ENCODE assay signal across 30 cellular contexts in the genomic region with DNA sequence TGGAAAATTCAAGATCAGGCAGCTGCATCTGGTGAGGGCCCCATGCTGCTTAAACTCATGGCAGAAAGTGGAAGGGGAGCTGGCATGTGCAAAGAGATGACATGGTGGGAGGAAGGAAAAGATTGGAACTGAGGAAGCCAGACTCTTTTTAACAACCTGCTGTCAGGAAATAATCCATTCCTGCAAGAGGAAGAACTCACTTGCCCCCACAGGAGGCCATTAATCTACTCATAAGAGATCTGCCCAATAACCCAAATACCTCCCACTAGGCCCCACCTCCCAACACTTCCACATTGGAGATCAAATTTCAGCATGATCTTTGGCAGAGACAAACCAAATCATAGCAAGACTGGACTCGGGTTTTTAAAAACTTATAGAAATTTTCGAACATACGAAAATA.
"Had no signal": no experiment of that assay in that cellular context is flagged by ENCODE, and none has a peak within 500 bp of the region (broad histone marks: within the 10 kb centered on the region; RNA-seq: fewer than 3 reads in every experiment).

No MANE protein-coding gene starts in this region.

- H3K36me3 ChIP-seq: ascending aorta, gastrocnemius medialis, pancreas, prostate gland, transverse colon had no signal

- H2AFZ ChIP-seq: hepatocyte had no signal

- H3K4me1 Mint-ChIP-seq: activated CD4-positive, alpha-beta T cell treated with anti-CD3 and anti-CD28 coated beads, Interleukin-2, amount 10 ng/mL, durations not matched to agents 24 days and 14 days; activated naive CD4-positive, alpha-beta T cell treated with anti-CD3 and anti-CD28 coated beads, Interleukin-2, amount 10 ng/mL, durations not matched to agents 7 days and 5 days; activated naive CD8-positive, alpha-beta T cell treated with anti-CD3 and anti-CD28 coated beads, Interleukin-2, amount 10 ng/mL, durations not matched to agents 7 days and 5 days had no signal

- H3K9me3 ChIP-seq: ascending aorta, gastrocnemius medialis, pancreas, prostate gland, testis, transverse colon had no signal

- H3K9me3 Mint-ChIP-seq: activated CD4-positive, alpha-beta memory T cell treated with anti-CD3 and anti-CD28 coated beads for 36 hours; activated CD4-positive, alpha-beta T cell treated with anti-CD3 and anti-CD28 coated beads, Interleukin-2, amount 10 ng/mL, durations not matched to agents 24 days and 14 days; activated naive CD4-positive, alpha-beta T cell treated with anti-CD3 and anti-CD28 coated beads, Interleukin-2, amount 10 ng/mL, durations not matched to agents 7 days and 5 days; activated naive CD8-positive, alpha-beta T cell treated with anti-CD3 and anti-CD28 coated beads, Interleukin-2, amount 10 ng/mL, durations not matched to agents 7 days and 5 days; activated T-cell treated with anti-CD3 and anti-CD28 coated beads, Interleukin-2, amount 50 U/mL, for 24 hours; effector memory CD8-positive, alpha-beta T cell; nephron had no signal

- H3K27ac ChIP-seq: ascending aorta, coronary artery, gastrocnemius medialis, hepatocyte, pancreas, prostate gland, skin epidermis, testis, transverse colon had no signal

- H3K27me3 ChIP-seq: ascending aorta, dorsolateral prefrontal cortex, gastrocnemius medialis, hepatocyte, pancreas, testis, transverse colon had no signal

- H3K27me3 Mint-ChIP-seq: brain had no signal

- ATAC-seq: effector memory CD8-positive, alpha-beta T cell; gastrocnemius medialis; left cardiac atrium; left ventricle myocardium superior; pancreas; sciatic nerve; stimulated activated naive CD8-positive, alpha-beta T cell treated with anti-CD3 and anti-CD28 coated beads, Interleukin-15, Interleukin-2, amounts not matched to agents 100 U/mL and 50 U/mL, for 24 hours had no signal

- H3K27ac Mint-ChIP-seq: activated CD4-positive, alpha-beta memory T cell treated with anti-CD3 and anti-CD28 coated beads for 36 hours; activated CD4-positive, alpha-beta T cell treated with anti-CD3 and anti-CD28 coated beads, Interleukin-2, amount 10 ng/mL, durations not matched to agents 24 days and 14 days; activated naive CD4-positive, alpha-beta T cell treated with anti-CD3 and anti-CD28 coated beads, Interleukin-2, amount 10 ng/mL, durations not matched to agents 7 days and 5 days; activated naive CD8-positive, alpha-beta T cell treated with anti-CD3 and anti-CD28 coated beads, Interleukin-2, amount 10 ng/mL, durations not matched to agents 7 days and 5 days; activated T-cell treated with anti-CD3 and anti-CD28 coated beads, Interleukin-2, amount 50 U/mL, for 24 hours; effector memory CD8-positive, alpha-beta T cell had no signal

- H3K79me2 ChIP-seq: hepatocyte had no signal

- H3K4me2 ChIP-seq: hepatocyte had no signal

- H3K4me3 ChIP-seq: ascending aorta, coronary artery, dorsolateral prefrontal cortex, gastrocnemius medialis, hepatocyte, pancreas, prostate gland, skin epidermis, testis, transverse colon had no signal

- H3K4me1 ChIP-seq: ascending aorta, gastrocnemius medialis, prostate gland, testis, transverse colon had no signal

- H3K4me3 Mint-ChIP-seq: activated CD4-positive, alpha-beta memory T cell treated with anti-CD3 and anti-CD28 coated beads for 36 hours; activated CD4-positive, alpha-beta T cell treated with anti-CD3 and anti-CD28 coated beads, Interleukin-2, amount 10 ng/mL, durations not matched to agents 24 days and 14 days; activated naive CD4-positive, alpha-beta T cell treated with anti-CD3 and anti-CD28 coated beads, Interleukin-2, amount 10 ng/mL, durations not matched to agents 7 days and 5 days; activated naive CD8-positive, alpha-beta T cell treated with anti-CD3 and anti-CD28 coated beads, Interleukin-2, amount 10 ng/mL, durations not matched to agents 7 days and 5 days; activated T-cell treated with anti-CD3 and anti-CD28 coated beads, Interleukin-2, amount 50 U/mL, for 24 hours; brain; effector memory CD8-positive, alpha-beta T cell; nephron had no signal

- H3K36me3 Mint-ChIP-seq: activated CD4-positive, alpha-beta memory T cell treated with anti-CD3 and anti-CD28 coated beads for 36 hours; activated naive CD4-positive, alpha-beta T cell treated with anti-CD3 and anti-CD28 coated beads, Interleukin-2, amount 10 ng/mL, durations not matched to agents 7 days and 5 days; activated naive CD8-positive, alpha-beta T cell treated with anti-CD3 and anti-CD28 coated beads, Interleukin-2, amount 10 ng/mL, durations not matched to agents 7 days and 5 days; brain had no signal

- DNase-seq: activated CD4-positive, alpha-beta memory T cell treated with anti-CD3 and anti-CD28 coated beads for 36 hours; activated CD4-positive, alpha-beta T cell treated with anti-CD3 and anti-CD28 coated beads, Interleukin-2, amount 10 ng/mL, durations not matched to agents 24 days and 14 days; activated CD4-positive, CD25-positive, alpha-beta regulatory T cell treated with anti-CD3 and anti-CD28 coated beads, Interleukin-2, amount 50 U/mL, for 72 hours; activated CD8-positive, alpha-beta memory T cell treated with anti-CD3 and anti-CD28 coated beads, Interleukin-2, amount 50 U/mL, for 48 hours; activated gamma-delta T cell; activated naive CD4-positive, alpha-beta T cell treated with anti-CD3 and anti-CD28 coated beads, Interleukin-2, amount 10 ng/mL, durations not matched to agents 7 days and 5 days; activated naive CD8-positive, alpha-beta T cell treated with anti-CD3 and anti-CD28 coated beads, Interleukin-2, amount 10 ng/mL, durations not matched to agents 7 days and 5 days; activated T-cell treated with anti-CD3 and anti-CD28 coated beads, Interleukin-2, amount 50 U/mL, for 24 hours; dorsolateral prefrontal cortex; effector memory CD8-positive, alpha-beta T cell; erythroblast; gastrocnemius medialis; glutamatergic neuron; left cardiac atrium; left ventricle myocardium superior; pancreas; retina; stimulated activated CD4-positive, alpha-beta T cell treated with anti-CD3 and anti-CD28 coated beads, Interleukin-12 subunit alpha, Interleukin-12 subunit beta, amount 100 ng/mL, for 4 hours; stimulated activated CD4-positive, alpha-beta T cell treated with anti-CD3 and anti-CD28 coated beads, Interleukin-4, amount 100 ng/mL, for 1 hour; stimulated activated naive CD8-positive, alpha-beta T cell treated with anti-CD3 and anti-CD28 coated beads, Interleukin-15, Interleukin-2, amounts not matched to agents 100 U/mL and 50 U/mL, for 24 hours; testis; transverse colon had no signal
